ENCODE assay signal across 20 cellular contexts in the genomic region with DNA sequence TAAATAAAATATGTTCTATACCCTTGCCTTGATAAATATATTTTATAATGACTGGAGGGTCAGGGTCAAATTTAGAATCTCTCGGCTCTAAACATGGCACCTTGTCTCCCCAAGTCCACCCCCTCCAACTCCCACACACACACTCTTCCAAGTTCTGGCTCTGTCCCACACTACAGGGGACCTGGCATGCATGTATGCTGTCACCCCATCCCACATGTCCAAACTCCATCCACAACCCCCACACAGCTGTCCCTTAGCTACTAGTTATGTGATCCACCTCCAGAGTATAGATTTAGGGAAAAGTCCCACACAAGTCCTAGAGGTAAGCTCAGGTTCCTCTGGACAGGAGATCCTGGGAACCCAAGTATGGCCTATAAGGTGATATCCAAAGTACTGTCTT.
"Had no signal": no experiment of that assay in that cellular context is flagged by ENCODE, and none has a peak within 500 bp of the region (broad histone marks: within the 10 kb centered on the region; RNA-seq: fewer than 3 reads in every experiment).

No MANE protein-coding gene starts in this region.

- H3K36me3 ChIP-seq: esophagus muscularis mucosa, gastrocnemius medialis, spleen, tibial nerve had no signal

- H3K9me3 Mint-ChIP-seq: dendritic cell treated with granulocyte-macrophage colony-stimulating factor and Interleukin-4, amounts not matched to agents 40 ng/mL and 50 ng/mL, for 4 days; stimulated activated memory B cell treated with anti-CD40 and anti-IgM and Interleukin-4, amounts not matched to agents 10 μg/mL and 1 μg/mL and 100 μg/mL, for 72 hours had no signal

- H3K4me3 ChIP-seq: esophagus muscularis mucosa, gastrocnemius medialis, mucosa of descending colon, psoas muscle, spleen, testis, tibial nerve had no signal

- DNase-seq: effector memory CD8-positive, alpha-beta T cell; gastrocnemius medialis; islet precursor cell; mammary epithelial cell; mucosa of descending colon; natural killer cell; psoas muscle; spleen; stimulated activated CD4-positive, alpha-beta T cell treated with anti-CD3 and anti-CD28 coated beads, Interleukin-15, amount 100 ng/mL, for 24 hours; stimulated activated CD4-positive, alpha-beta T cell treated with anti-CD3 and anti-CD28 coated beads, Interleukin-1b, Interleukin-23, amount 100 ng/mL, for 48 hours; stimulated activated CD4-positive, alpha-beta T cell treated with anti-CD3 and anti-CD28 coated beads, Interleukin-4, amount 100 ng/mL, for 24 hours; testis had no signal

- ATAC-seq: effector memory CD8-positive, alpha-beta T cell; gastrocnemius medialis; left lobe of liver; mucosa of descending colon; natural killer cell; psoas muscle; sciatic nerve; stimulated activated memory B cell treated with anti-CD40 and anti-IgM and Interleukin-4, amounts not matched to agents 10 μg/mL and 1 μg/mL and 100 μg/mL, for 72 hours had no signal

- H3K4me1 Mint-ChIP-seq: natural killer cell; stimulated activated memory B cell treated with anti-CD40 and anti-IgM and Interleukin-4, amounts not matched to agents 10 μg/mL and 1 μg/mL and 100 μg/mL, for 72 hours had no signal

- H3K4me3 Mint-ChIP-seq: dendritic cell treated with granulocyte-macrophage colony-stimulating factor and Interleukin-4, amounts not matched to agents 40 ng/mL and 50 ng/mL, for 4 days; effector memory CD8-positive, alpha-beta T cell; natural killer cell; stimulated activated memory B cell treated with anti-CD40 and anti-IgM and Interleukin-4, amounts not matched to agents 10 μg/mL and 1 μg/mL and 100 μg/mL, for 72 hours; stimulated activated naive CD8-positive, alpha-beta T cell treated with anti-CD3 and anti-CD28 coated beads, Interleukin-15, Interleukin-2, amounts not matched to agents 100 ng/mL and 50 ng/mL, for 24 hours had no signal

- H3K36me3 Mint-ChIP-seq: natural killer cell; stimulated activated memory B cell treated with anti-CD40 and anti-IgM and Interleukin-4, amounts not matched to agents 10 μg/mL and 1 μg/mL and 100 μg/mL, for 72 hours had no signal

- H3K27ac Mint-ChIP-seq: dendritic cell treated with granulocyte-macrophage colony-stimulating factor and Interleukin-4, amounts not matched to agents 40 ng/mL and 50 ng/mL, for 4 days; effector memory CD8-positive, alpha-beta T cell; natural killer cell; stimulated activated memory B cell treated with anti-CD40 and anti-IgM and Interleukin-4, amounts not matched to agents 10 μg/mL and 1 μg/mL and 100 μg/mL, for 72 hours; stimulated activated naive CD8-positive, alpha-beta T cell treated with anti-CD3 and anti-CD28 coated beads, Interleukin-15, Interleukin-2, amounts not matched to agents 100 ng/mL and 50 ng/mL, for 24 hours had no signal

- H3K27me3 Mint-ChIP-seq: dendritic cell treated with granulocyte-macrophage colony-stimulating factor and Interleukin-4, amounts not matched to agents 40 ng/mL and 50 ng/mL, for 4 days; effector memory CD8-positive, alpha-beta T cell; stimulated activated memory B cell treated with anti-CD40 and anti-IgM and Interleukin-4, amounts not matched to agents 10 μg/mL and 1 μg/mL and 100 μg/mL, for 72 hours; stimulated activated naive CD8-positive, alpha-beta T cell treated with anti-CD3 and anti-CD28 coated beads, Interleukin-15, Interleukin-2, amounts not matched to agents 100 ng/mL and 50 ng/mL, for 24 hours had no signal

- H3K27ac ChIP-seq: epithelial cell of prostate, esophagus muscularis mucosa, gastrocnemius medialis, psoas muscle, spleen, testis, tibial nerve had no signal

- H3K4me1 ChIP-seq: esophagus muscularis mucosa, gastrocnemius medialis, psoas muscle, spleen, testis had no signal

- H3K9me3 ChIP-seq: esophagus muscularis mucosa, gastrocnemius medialis, mucosa of descending colon, psoas muscle, spleen, testis, tibial nerve had no signal

- H3K27me3 ChIP-seq: esophagus muscularis mucosa, gastrocnemius medialis, spleen, testis, tibial nerve had no signal
